Comparison of ENCODE assay signal across 11 cellular contexts in genomic region chr3:99678023-99678422, GRCh38. TPM values are rescaled to one million over a fixed set of nuclear protein-coding genes. Genes with fewer than 3 reads are reported as not detected.
DNase-seq lines count a peak whose midpoint lies in the region; ATAC-seq and TF ChIP-seq lines count a peak whose summit lies in the region.
"Had no signal": no experiment of that assay in that cellular context is flagged by ENCODE, and none has a peak within 500 bp of the region (broad histone marks: within the 10 kb centered on the region; RNA-seq: fewer than 3 reads in every experiment).

No MANE protein-coding gene starts in this region.

- H3K27me3 Mint-ChIP-seq in chondrocyte (ENCODE audit: low read depth): no peaks in the 10 kb centered on the region

- DNase-seq in GM04504 (ENCODE audit: low read depth): peak; percentile 87
- no peak for DNase-seq in chondrocyte (ENCODE audit: low spot score)
- peak; percentile 88 for DNase-seq in iris pigment epithelial cell (ENCODE audit: low read depth)
- no peak for DNase-seq in activated naive CD4-positive, alpha-beta T cell treated with anti-CD3 and anti-CD28 coated beads, Interleukin-2, amount 50 U/mL, for 72 hours (ENCODE audit: low spot score in 2 of 2)
- DNase-seq in NCI-H2107 (lab: John Stamatoyannopoulos, UW): no peak
- DNase-seq in putamen (ENCODE audit: low spot score): no peak
- no peak for DNase-seq in NCI-H2107 treated with DMSO at 0.1 percent for 48 hours (lab: John Stamatoyannopoulos, UW; ENCODE audit: unreplicated experiment)
- DNase-seq: midbrain; stimulated activated CD4-positive, alpha-beta T cell treated with anti-CD3 and anti-CD28 coated beads, Interleukin-12 subunit alpha, Interleukin-12 subunit beta, amount 100 ng/mL, for 4 hours; T-helper 2 cell had no signal

- peak overlapping the region; percentile 33 for H3K27ac ChIP-seq in stomach smooth muscle (ENCODE audit: low read length)

- no peaks in the 10 kb centered on the region for H3K9me3 ChIP-seq in stomach smooth muscle (ENCODE audit: control insufficient read depth in 2 of 2, low read length in 2 of 2)

- H3K9me3 Mint-ChIP-seq in chondrocyte (ENCODE audit: low read depth): no peaks in the 10 kb centered on the region
- no peaks in the 10 kb centered on the region for H3K9me3 Mint-ChIP-seq in activated naive CD4-positive, alpha-beta T cell treated with anti-CD3 and anti-CD28 coated beads, Interleukin-2, amount 50 U/mL, for 72 hours

- ATAC-seq in activated naive CD4-positive, alpha-beta T cell treated with anti-CD3 and anti-CD28 coated beads, Interleukin-2, amount 50 U/mL, for 72 hours: no peak

- no peaks in the 10 kb centered on the region for H3K36me3 ChIP-seq in stomach smooth muscle (ENCODE audit: control insufficient read depth in 2 of 2, insufficient read depth in 2 of 2, low read length in 2 of 2)

- H3K27ac Mint-ChIP-seq in chondrocyte (ENCODE audit: unreplicated experiment): peak overlapping the region; percentile 89
- no peak overlapping the region for H3K27ac Mint-ChIP-seq in activated naive CD4-positive, alpha-beta T cell treated with anti-CD3 and anti-CD28 coated beads, Interleukin-2, amount 50 U/mL, for 72 hours

- peaks cover 60% of the 10 kb centered on the region for H3K36me3 Mint-ChIP-seq in chondrocyte (ENCODE audit: low read depth)
- no peaks in the 10 kb centered on the region for H3K36me3 Mint-ChIP-seq in activated naive CD4-positive, alpha-beta T cell treated with anti-CD3 and anti-CD28 coated beads, Interleukin-2, amount 50 U/mL, for 72 hours

- peaks cover 10% of the 10 kb centered on the region for H3K4me1 ChIP-seq in stomach smooth muscle (ENCODE audit: control insufficient read depth, insufficient read depth, low read length)

- no peak for TF ChIP-seq CTCF in chondrocyte (IDR thresholded peaks at IDR 0.05)

- H3K4me3 Mint-ChIP-seq in chondrocyte (ENCODE audit: unreplicated experiment): no peak overlapping the region

- H3K4me1 Mint-ChIP-seq in chondrocyte (ENCODE audit: low read depth): peaks cover 92% of the 10 kb centered on the region

- no peak overlapping the region for H3K9ac ChIP-seq in stomach smooth muscle (ENCODE audit: low read length in 2 of 2)

- H3K27me3 ChIP-seq in stomach smooth muscle (ENCODE audit: control insufficient read depth in 1 of 2, insufficient read depth in 2 of 2, low read length in 2 of 2): no peaks in the 10 kb centered on the region

- H3K4me3 ChIP-seq in stomach smooth muscle (ENCODE audit: low read length in 2 of 2): no peak overlapping the region

RNA-seq across cellular contexts. Expression of gene COL8A1, which starts 39.6 kb away (rescaled TPM):
- 2,310 to 3,570 TPM (median 2,343 TPM) in 3 replicates for total RNA-seq in chondrocyte
- under 1 TPM in 1 of 2 donors, not detected in 1; 0.07 TPM for total RNA-seq in activated naive CD4-positive, alpha-beta T cell treated with anti-CD3 and anti-CD28 coated beads, Interleukin-2, amount 50 U/mL, for 72 hours

Comparison
In these comparisons a context has a peak if more than half of its experiments do, and no peak if none do; other contexts are left out.
1. DNase-seq: peak in GM04504 (single experiment) and iris pigment epithelial cell (single experiment); none in chondrocyte (single experiment), activated naive CD4-positive, alpha-beta T cell treated with anti-CD3 and anti-CD28 coated beads, Interleukin-2, amount 50 U/mL, for 72 hours (0 of 2), NCI-H2107 (single experiment), putamen (single experiment) and NCI-H2107 treated with DMSO at 0.1 percent for 48 hours (single experiment).
2. RNA of gene COL8A1, which starts 39.6 kb away (total RNA-seq): 2,310 to 3,570 TPM in chondrocyte; 0.07 TPM in activated naive CD4-positive, alpha-beta T cell treated with anti-CD3 and anti-CD28 coated beads, Interleukin-2, amount 50 U/mL, for 72 hours; every median in the first group is over 1,000 times any median in the second.